ENCODE assay signal across 22 cellular contexts in the genomic region with DNA sequence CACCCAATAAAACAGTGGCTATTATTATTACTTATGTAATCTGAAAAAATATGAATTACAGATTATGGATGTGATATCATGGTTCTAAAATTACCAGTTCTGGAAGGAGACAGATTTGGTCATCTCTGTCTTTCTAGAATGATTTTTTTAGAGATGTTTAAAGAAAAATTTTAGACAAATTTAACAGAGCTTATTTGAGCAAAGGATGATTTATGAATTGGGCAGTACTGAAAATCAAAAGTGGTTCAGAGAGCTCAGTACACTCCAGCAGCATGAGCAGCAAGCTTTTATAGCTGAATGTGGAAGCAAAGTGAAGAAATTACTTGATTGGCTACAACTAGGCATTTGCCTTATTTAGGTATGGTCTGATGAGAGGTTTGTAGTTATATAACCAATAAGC.
"Had no signal": no experiment of that assay in that cellular context is flagged by ENCODE, and none has a peak within 500 bp of the region (broad histone marks: within the 10 kb centered on the region; RNA-seq: fewer than 3 reads in every experiment).

No MANE protein-coding gene starts in this region.

- H3K9me3 ChIP-seq: lower lobe of right lung, right lobe of liver, thyroid gland had no signal

- DNase-seq: dermis blood vessel endothelial cell; effector memory CD4-positive, alpha-beta T cell; hypothalamus; left ventricle myocardium superior; lower lobe of right lung; right lobe of liver; small intestine; stimulated activated CD4-positive, alpha-beta T cell treated with anti-CD3 and anti-CD28 coated beads, Interleukin-15, amount 100 ng/mL, for 24 hours; stimulated activated CD4-positive, alpha-beta T cell treated with anti-CD3 and anti-CD28 coated beads, Interleukin-2, amount 100 ng/mL, for 48 hours; stimulated activated CD8-positive, alpha-beta memory T cell treated with anti-CD3 and anti-CD28 coated beads, Interleukin-4, amount 100 ng/mL, for 48 hours; stimulated activated naive CD4-positive, alpha-beta T cell; stimulated activated naive CD8-positive, alpha-beta T cell treated with anti-CD3 and anti-CD28 coated beads, Interleukin-15, amount 100 ng/mL, for 72 hours; thyroid gland; trophoblast cell had no signal

- H3K27me3 ChIP-seq: neural progenitor cell, right lobe of liver, thyroid gland had no signal

- H2AFZ ChIP-seq: neural progenitor cell, parathyroid adenoma had no signal

- H3K4me2 ChIP-seq: neural progenitor cell had no signal

- ATAC-seq: left ventricle myocardium superior; lower lobe of right lung; right lobe of liver; stimulated activated naive CD8-positive, alpha-beta T cell treated with anti-CD3 and anti-CD28 coated beads, Interleukin-15, amount 100 ng/mL, for 72 hours had no signal

- H3K4me3 ChIP-seq: coronary artery, lower lobe of right lung, neural progenitor cell, right lobe of liver, thyroid gland had no signal

- H3K27me3 Mint-ChIP-seq: progenitor cell of endocrine pancreas; stimulated activated naive CD8-positive, alpha-beta T cell treated with anti-CD3 and anti-CD28 coated beads, Interleukin-15, amount 100 ng/mL, for 72 hours had no signal

- H3K9ac ChIP-seq: neural progenitor cell, parathyroid adenoma had no signal

- H3K27ac Mint-ChIP-seq: nephron; neural progenitor cell; progenitor cell of endocrine pancreas; stimulated activated naive CD8-positive, alpha-beta T cell treated with anti-CD3 and anti-CD28 coated beads, Interleukin-15, amount 100 ng/mL, for 72 hours had no signal

- H3K4me1 ChIP-seq: neural progenitor cell, parathyroid adenoma, thyroid gland had no signal

- H3K27ac ChIP-seq: coronary artery, lower lobe of right lung, neural progenitor cell, parathyroid adenoma, right lobe of liver, thyroid gland had no signal

- H3K36me3 ChIP-seq: neural progenitor cell, thyroid gland had no signal

- H3K36me3 Mint-ChIP-seq: neural progenitor cell had no signal

- H3K4me3 Mint-ChIP-seq: nephron; neural progenitor cell; stimulated activated naive CD8-positive, alpha-beta T cell treated with anti-CD3 and anti-CD28 coated beads, Interleukin-15, amount 100 ng/mL, for 72 hours had no signal

- H3K4me1 Mint-ChIP-seq: nephron, neural progenitor cell had no signal

- H3K9me3 Mint-ChIP-seq: nephron; neural progenitor cell; stimulated activated naive CD8-positive, alpha-beta T cell treated with anti-CD3 and anti-CD28 coated beads, Interleukin-15, amount 100 ng/mL, for 72 hours had no signal

- FAIRE-seq: endometrium, frontal cortex, keratinocyte had no signal
